Comparison of ENCODE assay signal across 1 cellular context in genomic region chr4:55255171-55255570, GRCh38.
TF ChIP-seq lines count a peak whose summit lies in the region.

No MANE protein-coding gene starts in this region.

TF ChIP-seq in WTC11, 78 proteins besides CTCF, POLR2A, EP300 and RAD21 (continued from another document):
- TF ChIP-seq ESRRA (CRISPR knock-in tag; IDR thresholded peaks at IDR 0.05; ENCODE audit: borderline replicate concordance) (no peak), PRRX2 (CRISPR knock-in tag; IDR thresholded peaks at IDR 0.05) (no peak), NR2C2 (CRISPR knock-in tag; IDR thresholded peaks at IDR 0.05) (no peak), ZNF512 (CRISPR knock-in tag; IDR thresholded peaks at IDR 0.05; ENCODE audit: borderline replicate concordance) (no peak), TEAD1 (CRISPR knock-in tag; IDR thresholded peaks at IDR 0.05) (no peak), NFATC4 (CRISPR knock-in tag; IDR thresholded peaks at IDR 0.05) (no peak), NR1H2 (CRISPR knock-in tag; IDR thresholded peaks at IDR 0.05) (no peak), USF2 (CRISPR knock-in tag; IDR thresholded peaks at IDR 0.05) (no peak), ZNF671 (CRISPR knock-in tag; IDR thresholded peaks at IDR 0.05) (no peak), ATF6 (CRISPR knock-in tag; IDR thresholded peaks at IDR 0.05) (no peak)
